Comparison of ENCODE assay signal across 16 cellular contexts in genomic region chr12:114858388-114859146, GRCh38.
DNase-seq lines count a peak whose midpoint lies in the region; TF ChIP-seq lines count a peak whose summit lies in the region.
"Had no signal": no experiment of that assay in that cellular context is flagged by ENCODE, and none has a peak within 500 bp of the region (broad histone marks: within the 10 kb centered on the region; RNA-seq: fewer than 3 reads in every experiment).

No MANE protein-coding gene starts in this region.

- H3K27me3 Mint-ChIP-seq in HFFc6 (ENCODE audit: insufficient read depth), result peaks cover 7% of the 10 kb centered on the region
- peaks cover 4% of the 10 kb centered on the region for H3K27me3 Mint-ChIP-seq in glutamatergic neuron (ENCODE audit: unreplicated experiment)
- H3K27me3 Mint-ChIP-seq: stimulated activated naive CD8-positive, alpha-beta T cell treated with anti-CD3 and anti-CD28 coated beads, Interleukin-15, Interleukin-2, amounts not matched to agents 100 ng/mL and 50 ng/mL, for 24 hours had no signal

- H3K9me3 ChIP-seq in colonic mucosa, result no peaks in the 10 kb centered on the region

- H3K27me3 ChIP-seq in colonic mucosa, result no peaks in the 10 kb centered on the region

- no peak overlapping the region for H3K27ac ChIP-seq in colonic mucosa
- H3K27ac ChIP-seq: parathyroid adenoma had no signal

- H3K4me1 ChIP-seq in colonic mucosa, result no peaks in the 10 kb centered on the region
- H3K4me1 ChIP-seq: parathyroid adenoma had no signal

- intact Hi-C loops in colonic mucosa (cut with DNase I), result no loop called here

- peaks cover 11% of the 10 kb centered on the region; the same call in 1 of the 2 replicates for H3K36me3 Mint-ChIP-seq in HFFc6 (ENCODE audit: low read depth)
- H3K36me3 Mint-ChIP-seq in glutamatergic neuron (ENCODE audit: unreplicated experiment), result peaks cover 15% of the 10 kb centered on the region
- H3K36me3 Mint-ChIP-seq: CD4-positive, alpha-beta memory T cell; T-cell had no signal

- H3K4me3 Mint-ChIP-seq in HFFc6 (no peak overlapping the region), glutamatergic neuron (ENCODE audit: unreplicated experiment) (no peak overlapping the region)
- H3K4me3 Mint-ChIP-seq: CD4-positive, alpha-beta memory T cell; stimulated activated naive CD8-positive, alpha-beta T cell treated with anti-CD3 and anti-CD28 coated beads, Interleukin-15, Interleukin-2, amounts not matched to agents 100 ng/mL and 50 ng/mL, for 24 hours; T-cell had no signal

- H3K9me3 Mint-ChIP-seq in HFFc6 (peaks cover 13% of the 10 kb centered on the region), glutamatergic neuron (ENCODE audit: unreplicated experiment) (no peaks in the 10 kb centered on the region)

- H3K9ac ChIP-seq in colonic mucosa (ENCODE audit: low read depth in 2 of 2, low read length in 2 of 2), result no peak overlapping the region
- H3K9ac ChIP-seq: parathyroid adenoma had no signal

- H3K27ac Mint-ChIP-seq in HFFc6, result no peak overlapping the region
- no peak overlapping the region for H3K27ac Mint-ChIP-seq in glutamatergic neuron (ENCODE audit: unreplicated experiment)
- H3K27ac Mint-ChIP-seq: CD4-positive, alpha-beta memory T cell; stimulated activated naive CD8-positive, alpha-beta T cell treated with anti-CD3 and anti-CD28 coated beads, Interleukin-15, Interleukin-2, amounts not matched to agents 100 ng/mL and 50 ng/mL, for 24 hours; T-cell had no signal

- H3K36me3 ChIP-seq in colonic mucosa, result no peaks in the 10 kb centered on the region

- peak; percentile 62 for TF ChIP-seq CTCF in HFFc6 (IDR thresholded peaks at IDR 0.05)
- TF ChIP-seq CTCF in WI38 (IDR thresholded peaks at IDR 0.05; ENCODE audit: low read depth, low read length), result peak; percentile 21; the same call in 1 of the 2 replicates
- TF ChIP-seq CTCF in glutamatergic neuron (IDR thresholded peaks at IDR 0.05; ENCODE audit: partially characterized antibody, unreplicated experiment), result peak; percentile 60
- TF ChIP-seq CTCF in retinal pigment epithelial cell (conservative IDR thresholded peaks at IDR 0.05; ENCODE audit: low read depth, low read length), result peak; percentile 7
- no peak for TF ChIP-seq CTCF in colonic mucosa (IDR thresholded peaks at IDR 0.05)

- no peak overlapping the region for H3K4me3 ChIP-seq in WI38 (ENCODE audit: low read depth, low read length)
- no peak overlapping the region for H3K4me3 ChIP-seq in retinal pigment epithelial cell (ENCODE audit: low read length)
- H3K4me3 ChIP-seq in colonic mucosa, result no peak overlapping the region

- DNase-seq in HFFc6 (no peak), glutamatergic neuron (no peak), retinal pigment epithelial cell (ENCODE audit: low read depth) (no peak), NCI-H510A (lab: John Stamatoyannopoulos, UW) (no peak), NOMO-1 treated with DMSO at 0.1 percent for 48 hours (lab: John Stamatoyannopoulos, UW; ENCODE audit: unreplicated experiment) (no peak), colonic mucosa (no peak)
- DNase-seq: activated naive CD4-positive, alpha-beta T cell treated with Interleukin-2 at 50 U/mL for 16 hours; CD4-positive, alpha-beta memory T cell; kidney; NCI-H146; NCI-H510A treated with DMSO at 0.1 percent for 48 hours; stimulated activated CD4-positive, alpha-beta T cell treated with anti-CD3 and anti-CD28 coated beads, Interleukin-12 subunit alpha, Interleukin-12 subunit beta, amount 100 ng/mL, for 4 hours; T-cell had no signal

- H3K4me1 Mint-ChIP-seq in HFFc6 (ENCODE audit: low read depth), result no peaks in the 10 kb centered on the region
- H3K4me1 Mint-ChIP-seq in glutamatergic neuron (ENCODE audit: low read depth, unreplicated experiment), result no peaks in the 10 kb centered on the region
- H3K4me1 Mint-ChIP-seq: CD4-positive, alpha-beta memory T cell; T-cell had no signal
